In the genomic region with DNA sequence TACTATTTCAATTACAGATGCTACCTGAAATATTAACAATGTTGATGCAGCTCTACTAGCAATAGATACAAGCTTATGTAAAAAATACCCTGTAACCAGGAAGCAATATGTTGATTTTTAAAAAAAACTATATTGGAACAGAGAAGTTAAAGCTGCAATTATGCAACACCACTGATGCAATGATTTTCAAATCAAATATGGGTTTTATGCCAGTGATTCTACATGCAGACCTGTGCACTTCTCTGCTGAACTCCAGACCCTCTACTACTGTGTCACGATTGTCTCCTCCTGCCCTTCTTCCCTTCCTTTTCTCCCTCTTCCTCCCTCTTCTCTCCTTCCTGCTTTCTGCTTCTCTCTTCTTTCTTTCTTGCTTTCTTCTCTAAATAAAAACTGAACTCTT, we compare ENCODE assay signal across 17 cellular contexts.
DNase-seq lines count a peak whose midpoint lies in the region; ATAC-seq and TF ChIP-seq lines count a peak whose summit lies in the region.
"Had no signal": no experiment of that assay in that cellular context is flagged by ENCODE, and none has a peak within 500 bp of the region (broad histone marks: within the 10 kb centered on the region; RNA-seq: fewer than 3 reads in every experiment).

No MANE protein-coding gene starts in this region.

- in situ Hi-C loops in mammary epithelial cell (cut with MboI; ENCODE audit: low sequenced_read_pairs in 2 of 2) = no loop called here

- no peaks in the 10 kb centered on the region for H3K36me3 ChIP-seq in mammary epithelial cell (ENCODE audit: insufficient read depth, low read length)

- H3K4me1 ChIP-seq in mammary epithelial cell (ENCODE audit: insufficient read depth, low read length) = no peaks in the 10 kb centered on the region

- no peaks in the 10 kb centered on the region for H3K36me3 Mint-ChIP-seq in MCF 10A (ENCODE audit: insufficient read depth, unreplicated experiment)

- POLR2A ChIA-PET in MCF 10A (lab: Yijun Ruan, JAX) = interaction anchor here (0.6 kb wide), 1 partner anchor 79 kb away, joined by 3 read pairs; no protein-coding TSS in a partner anchor

- peaks cover 10% of the 10 kb centered on the region for H3K4me1 Mint-ChIP-seq in MCF 10A (ENCODE audit: insufficient read depth, unreplicated experiment)

- TF ChIP-seq CTCF in MCF 10A (IDR thresholded peaks at IDR 0.05; ENCODE audit: unreplicated experiment) (no peak), mammary epithelial cell (conservative IDR thresholded peaks at IDR 0.05 in 1 of 2, IDR thresholded peaks at IDR 0.05 in 1 of 2; ENCODE audit: extremely low read depth in 1 of 2, insufficient read depth in 1 of 2, low read depth in 1 of 2, low read length in 2 of 2) (no peak), fibroblast of mammary gland (conservative IDR thresholded peaks at IDR 0.05; ENCODE audit: control insufficient read depth, insufficient read depth, low read depth, low read length) (no peak)

- no peaks in the 10 kb centered on the region for H3K27me3 Mint-ChIP-seq in MCF 10A (ENCODE audit: insufficient read depth, unreplicated experiment)

- CTCF ChIA-PET in MCF 10A (lab: Yijun Ruan, JAX) (no interaction called here), mammary epithelial cell (lab: Charles Lee; ENCODE audit: low non-redundant PET) (no interaction called here)

- no peak overlapping the region for H3K4me2 ChIP-seq in mammary epithelial cell (ENCODE audit: insufficient read depth, low read depth, low read length)

- H3K4me3 ChIP-seq in mammary epithelial cell (replicated peaks in 1 of 3; ENCODE audit: insufficient read depth in 1 of 3, low read depth in 2 of 3, low read length in 3 of 3) (no peak overlapping the region), fibroblast of mammary gland (ENCODE audit: control insufficient read depth, low read depth, low read length) (no peak overlapping the region), skeletal muscle cell (ENCODE audit: low read depth, low read length) (no peak overlapping the region)

- no peak overlapping the region for H3K4me3 Mint-ChIP-seq in MCF 10A (ENCODE audit: unreplicated experiment)

- DNase-seq in MCF 10A (ENCODE audit: unreplicated experiment) (no peak), mammary epithelial cell (no peak), NOMO-1 treated with dmso at 0.1 percent for 144 hours (lab: John Stamatoyannopoulos, UW; ENCODE audit: unreplicated experiment) (peak; percentile 13), fibroblast of mammary gland (ENCODE audit: low read depth) (peak; percentile 3), skeletal muscle cell (ENCODE audit: low read depth) (peak; percentile 7), GDM1 (lab: John Stamatoyannopoulos, UW) (no peak), dermis blood vessel endothelial cell (no peak)
- DNase-seq: C1 segment of cervical spinal cord, DMS 273 treated with DMSO at 0.1 percent for 48 hours, GF-D8, KG1, NCI-H1417 treated with DMSO at 0.1 percent for 48 hours, NCI-H2029, NCI-H2171, NCI-H446, PC-3 had no signal

- no peak overlapping the region for H2AFZ ChIP-seq in mammary epithelial cell (ENCODE audit: low read depth, low read length)

- BruUV-seq in MCF 10A (replicated peaks; lab: Mats Ljungman, UMichigan) (no TSS peak), mammary epithelial cell (replicated peaks; lab: Mats Ljungman, UMichigan) (no TSS peak)

- no peaks in the 10 kb centered on the region for H3K27me3 ChIP-seq in mammary epithelial cell (ENCODE audit: insufficient read depth, low read length)

- dilution Hi-C loops in mammary epithelial cell (cut with HindIII; ENCODE audit: low sequenced_read_pairs) = no loop called here

- H3K27ac Mint-ChIP-seq in MCF 10A (ENCODE audit: low read depth, unreplicated experiment) = peak overlapping the region; percentile 24

- no peak for ATAC-seq in activated CD4-positive, CD25-positive, alpha-beta regulatory T cell treated with anti-CD3 and anti-CD28 coated beads, Interleukin-2, amount 50 U/mL, for 24 hours
- ATAC-seq: PC-3 had no signal

- WGBS in mammary epithelial cell (ENCODE audit: low coverage, missing lambda C conversion rate) = 100% methylated on average over 1 of the region's 1 CpG

- H3K27ac ChIP-seq in mammary epithelial cell (ENCODE audit: insufficient read depth, low read depth, low read length) = no peak overlapping the region

- intact Hi-C loops in MCF 10A (cut with micrococcal nuclease) (no loop called here), mammary epithelial cell (cut with micrococcal nuclease) (loop anchor here (5.0 kb wide), 1 partner anchor 316 kb away; no protein-coding TSS in a partner anchor)

- no peaks in the 10 kb centered on the region for H3K79me2 ChIP-seq in mammary epithelial cell (ENCODE audit: insufficient read depth, low read length)

- H3K9me3 Mint-ChIP-seq in MCF 10A (ENCODE audit: unreplicated experiment) = no peaks in the 10 kb centered on the region

- H3K9ac ChIP-seq in mammary epithelial cell (ENCODE audit: insufficient read depth, low read length) = no peak overlapping the region

- H4K20me1 ChIP-seq in mammary epithelial cell (ENCODE audit: insufficient read depth, low read length) = no peaks in the 10 kb centered on the region

- H3K9me3 ChIP-seq in mammary epithelial cell (replicated peaks; ENCODE audit: insufficient read depth, low read length) = no peaks in the 10 kb centered on the region

Comparison
In these comparisons a context has a peak if more than half of its experiments do, and no peak if none do; other contexts are left out.
1. DNase-seq: peak in NOMO-1 treated with dmso at 0.1 percent for 144 hours (single experiment), fibroblast of mammary gland (single experiment) and skeletal muscle cell (single experiment); none in MCF 10A (single experiment), mammary epithelial cell (single experiment), GDM1 (single experiment) and dermis blood vessel endothelial cell (single experiment).